8 cellular contexts compared by ENCODE assay signal in genomic region chr9:127955294-127956015, GRCh38. TPM values are rescaled to one million over a fixed set of nuclear protein-coding genes. Genes with fewer than 3 reads are reported as not detected.
DNase-seq lines count a peak whose midpoint lies in the region; ATAC-seq lines count a peak whose summit lies in the region.

No MANE protein-coding gene starts in this region.

- intact Hi-C loops in Right ventricle myocardium inferior (cut with DNase I): no loop called here
- intact Hi-C loops in cardiac septum (cut with DNase I): no loop called here

- DNase-seq in Right ventricle myocardium inferior (ENCODE audit: missing footprints) (peak; percentile 32), cardiac septum (ENCODE audit: low spot score) (no peak), MV-4-11 (lab: John Stamatoyannopoulos, UW) (peak; percentile 6), SW 1271 (lab: John Stamatoyannopoulos, UW) (peak; percentile 37 to 56), anterior cingulate cortex (lab: John Stamatoyannopoulos, UW) (peak in 38 of 58 donors; percentile 40 to 75 (median 56)), kidney glomerular epithelial cell (lab: John Stamatoyannopoulos, UW) (peak; percentile 22), epidermal melanocyte (ENCODE audit: insufficient read length, low spot score) (no peak)
- DNase-seq in stimulated activated CD4-positive, alpha-beta T cell treated with anti-CD3 and anti-CD28 coated beads, Interleukin-4, amount 100 ng/mL, for 1 hour: peak; percentile 81

- peak; percentile 80 for ATAC-seq in Right ventricle myocardium inferior

RNA-seq across cellular contexts. Expression of gene DPM2, which starts 17.8 kb away (rescaled TPM):
- 11.9 TPM for total RNA-seq in Right ventricle myocardium inferior
- total RNA-seq in cardiac septum: 14.9 TPM

RNA-seq across cellular contexts. Expression of gene PIP5KL1, which starts 24.9 kb away (rescaled TPM):
- total RNA-seq in Right ventricle myocardium inferior (not detected), cardiac septum (0.57 TPM)

RNA-seq across cellular contexts. Expression of gene EEIG1, which starts 25.3 kb away (rescaled TPM):
- total RNA-seq in Right ventricle myocardium inferior: 25.3 TPM
- 24.1 TPM for total RNA-seq in cardiac septum

RNA-seq across cellular contexts. Expression of gene ST6GALNAC4, which starts 38.6 kb away (rescaled TPM):
- total RNA-seq in Right ventricle myocardium inferior (21.9 TPM), cardiac septum (48.1 TPM)

RNA-seq across cellular contexts. Expression of gene ST6GALNAC6, which starts 56.1 kb away (rescaled TPM):
- total RNA-seq in Right ventricle myocardium inferior (43.3 TPM), cardiac septum (49.4 TPM)

Comparison
In these comparisons a context has a peak if more than half of its experiments do, and no peak if none do; other contexts are left out.
1. DNase-seq: peak in Right ventricle myocardium inferior (single experiment), MV-4-11 (single experiment), SW 1271 (2 of 2), anterior cingulate cortex (38 of 58), kidney glomerular epithelial cell (single experiment) and stimulated activated CD4-positive, alpha-beta T cell treated with anti-CD3 and anti-CD28 coated beads, Interleukin-4, amount 100 ng/mL, for 1 hour (single experiment); none in cardiac septum (single experiment) and epidermal melanocyte (single experiment).